1 cellular context compared by ENCODE assay signal in genomic region chr2:240557808-240558207, GRCh38.
TF ChIP-seq lines count a peak whose summit lies in the region.

TSS of gene ANKMY1 (minus strand) at chr2:240557988. CDS start at chr2:240557335, 653 bp downstream.

TF ChIP-seq in GM12878, 131 proteins besides CTCF, POLR2A, EP300 and RAD21 (continued from another document):
- TF ChIP-seq PKNOX1 (IDR thresholded peaks at IDR 0.05) (peak; percentile 97), MYC (IDR thresholded peaks at IDR 0.05; ENCODE audit: insufficient read depth, insufficient read length, insufficient replicate concordance, low read length, severe bottlenecking) (no peak), SUPT20H (IDR thresholded peaks at IDR 0.05; ENCODE audit: borderline replicate concordance, control insufficient read depth, low read depth, low read length) (no peak), WRNIP1 (IDR thresholded peaks at IDR 0.05; ENCODE audit: borderline replicate concordance, low read depth, low read length) (no peak), HCFC1 (IDR thresholded peaks at IDR 0.05; ENCODE audit: low read length) (no peak), HDGF (IDR thresholded peaks at IDR 0.05) (no peak), SIN3A (IDR thresholded peaks at IDR 0.05; ENCODE audit: low read depth, low read length) (peak; percentile 89), PAX5 (IDR thresholded peaks at IDR 0.05; ENCODE audit: borderline replicate concordance, low read depth, low read length) (no peak), SMAD1 (IDR thresholded peaks at IDR 0.05; ENCODE audit: low read depth, partially characterized antibody) (no peak)
